Comparison of ENCODE assay signal across 9 cellular contexts in genomic region chr13:30334663-30335386, GRCh38. TPM values are rescaled to one million over a fixed set of nuclear protein-coding genes. Genes with fewer than 3 reads are reported as not detected.
DNase-seq lines count a peak whose midpoint lies in the region; ATAC-seq and TF ChIP-seq lines count a peak whose summit lies in the region.
"Had no signal": no experiment of that assay in that cellular context is flagged by ENCODE, and none has a peak within 500 bp of the region (broad histone marks: within the 10 kb centered on the region; RNA-seq: fewer than 3 reads in every experiment).

No MANE protein-coding gene starts in this region.

- H3K27ac ChIP-seq in cardiac muscle cell (no peak overlapping the region), gastroesophageal sphincter (no peak overlapping the region)
- H3K27ac ChIP-seq: skin epidermis had no signal

- H3K36me3 ChIP-seq in cardiac muscle cell = no peaks in the 10 kb centered on the region
- H3K36me3 ChIP-seq in gastroesophageal sphincter = no peaks in the 10 kb centered on the region

- no peaks in the 10 kb centered on the region for H3K36me3 Mint-ChIP-seq in natural killer cell

- peaks cover 0 to 6% of the 10 kb centered on the region in 2 donors for H3K4me1 Mint-ChIP-seq in natural killer cell

- H3K4me1 ChIP-seq in cardiac muscle cell (ENCODE audit: low read depth) (peaks cover under 1% of the 10 kb centered on the region), gastroesophageal sphincter (peaks cover 0 to 37% (median 4%) of the 10 kb centered on the region in 3 donors)

- H3K27ac Mint-ChIP-seq in natural killer cell = no peak overlapping the region

- H3K27me3 ChIP-seq in cardiac muscle cell (no peaks in the 10 kb centered on the region), gastroesophageal sphincter (no peaks in the 10 kb centered on the region)

- H3K9me3 Mint-ChIP-seq in natural killer cell = no peaks in the 10 kb centered on the region

- TF ChIP-seq POLR2A in gastroesophageal sphincter (IDR thresholded peaks at IDR 0.05) = no peak

- H3K9me3 ChIP-seq in cardiac muscle cell (ENCODE audit: low read depth) (no peaks in the 10 kb centered on the region), gastroesophageal sphincter (no peaks in the 10 kb centered on the region)

- no peak for ATAC-seq in Right ventricle myocardium superior (ENCODE audit: poor library complexity)
- peak in 2 of 3 donors; percentile 44 to 64 for ATAC-seq in natural killer cell
- no peak for ATAC-seq in gastroesophageal sphincter

- H3K4me3 ChIP-seq in cardiac muscle cell (no peak overlapping the region), gastroesophageal sphincter (no peak overlapping the region)
- H3K4me3 ChIP-seq: skin epidermis had no signal

- DNase-seq in cardiac muscle cell (ENCODE audit: low read depth in 1 of 2, low spot score in 1 of 2) = peak; percentile 31 to 45
- DNase-seq in Right ventricle myocardium superior = no peak
- peak; percentile 19 to 29 for DNase-seq in NCI-H1930 (lab: John Stamatoyannopoulos, UW)
- DNase-seq in dermis blood vessel endothelial cell = peak; percentile 72
- DNase-seq in natural killer cell = no peak
- no peak for DNase-seq in stimulated activated CD4-positive, alpha-beta T cell treated with anti-CD3 and anti-CD28 coated beads, Interleukin-15, amount 100 ng/mL, for 24 hours
- no peak for DNase-seq in COLO668 (lab: John Stamatoyannopoulos, UW; ENCODE audit: unreplicated experiment)

- 84 to 90% methylated on average over 10 to 12 of the region's 13 CpGs for whole genome bisulfite sequencing in gastroesophageal sphincter (ENCODE audit: low coverage in 1 of 2), 2 donors

- peak; percentile 49 for TF ChIP-seq CTCF in cardiac muscle cell (IDR thresholded peaks at IDR 0.05; ENCODE audit: low read depth, low read length)
- TF ChIP-seq CTCF in natural killer cell (IDR thresholded peaks at IDR 0.05) = peak; percentile 29
- peak in 2 of 4 experiments; percentile 13 to 48 for TF ChIP-seq CTCF in gastroesophageal sphincter (IDR thresholded peaks at IDR 0.05)

- TF ChIP-seq EP300 in gastroesophageal sphincter (IDR thresholded peaks at IDR 0.05) = no peak

- no peak overlapping the region for H3K4me3 Mint-ChIP-seq in natural killer cell

- intact Hi-C loops in Right ventricle myocardium superior (cut with DNase I) = loop anchor here (10.0 kb wide), 1 partner anchor 200 kb away; no protein-coding TSS in a partner anchor
- intact Hi-C loops in natural killer cell (cut with micrococcal nuclease) = loop anchor here (2.0 kb wide), 1 partner anchor 202 kb away; no protein-coding TSS in a partner anchor

- no peaks in the 10 kb centered on the region for H3K27me3 Mint-ChIP-seq in natural killer cell (ENCODE audit: low read depth in 2 of 2)

RNA-seq across cellular contexts. Expression of gene KATNAL1, which starts 27.5 kb away (rescaled TPM):
- total RNA-seq in cardiac muscle cell = 12.8 and 21.2 TPM in 2 replicates
- 6.0 and 10.5 TPM in 2 replicates for polyA plus RNA-seq in cardiac muscle cell
- 37.8 TPM for total RNA-seq in Right ventricle myocardium superior
- total RNA-seq in dermis blood vessel endothelial cell = 26.4 and 26.5 TPM in 2 replicates
- total RNA-seq in natural killer cell = 10 to 100 TPM; 15.0 to 22.8 (median 21.9) TPM
- total RNA-seq in gastroesophageal sphincter = 10 to 100 TPM; 29.5 to 55.0 (median 42.9) TPM

Comparison
In these comparisons a context has a peak if more than half of its experiments do, and no peak if none do; other contexts are left out.
1. DNase-seq: peak in cardiac muscle cell (2 of 2), NCI-H1930 (2 of 2) and dermis blood vessel endothelial cell (single experiment); none in Right ventricle myocardium superior (single experiment), natural killer cell (single experiment), stimulated activated CD4-positive, alpha-beta T cell treated with anti-CD3 and anti-CD28 coated beads, Interleukin-15, amount 100 ng/mL, for 24 hours (single experiment) and COLO668 (single experiment).
2. ATAC-seq: peak in natural killer cell (2 of 3); none in Right ventricle myocardium superior (single experiment) and gastroesophageal sphincter (single experiment).